ENCODE assay signal across 10 cellular contexts in the genomic region with DNA sequence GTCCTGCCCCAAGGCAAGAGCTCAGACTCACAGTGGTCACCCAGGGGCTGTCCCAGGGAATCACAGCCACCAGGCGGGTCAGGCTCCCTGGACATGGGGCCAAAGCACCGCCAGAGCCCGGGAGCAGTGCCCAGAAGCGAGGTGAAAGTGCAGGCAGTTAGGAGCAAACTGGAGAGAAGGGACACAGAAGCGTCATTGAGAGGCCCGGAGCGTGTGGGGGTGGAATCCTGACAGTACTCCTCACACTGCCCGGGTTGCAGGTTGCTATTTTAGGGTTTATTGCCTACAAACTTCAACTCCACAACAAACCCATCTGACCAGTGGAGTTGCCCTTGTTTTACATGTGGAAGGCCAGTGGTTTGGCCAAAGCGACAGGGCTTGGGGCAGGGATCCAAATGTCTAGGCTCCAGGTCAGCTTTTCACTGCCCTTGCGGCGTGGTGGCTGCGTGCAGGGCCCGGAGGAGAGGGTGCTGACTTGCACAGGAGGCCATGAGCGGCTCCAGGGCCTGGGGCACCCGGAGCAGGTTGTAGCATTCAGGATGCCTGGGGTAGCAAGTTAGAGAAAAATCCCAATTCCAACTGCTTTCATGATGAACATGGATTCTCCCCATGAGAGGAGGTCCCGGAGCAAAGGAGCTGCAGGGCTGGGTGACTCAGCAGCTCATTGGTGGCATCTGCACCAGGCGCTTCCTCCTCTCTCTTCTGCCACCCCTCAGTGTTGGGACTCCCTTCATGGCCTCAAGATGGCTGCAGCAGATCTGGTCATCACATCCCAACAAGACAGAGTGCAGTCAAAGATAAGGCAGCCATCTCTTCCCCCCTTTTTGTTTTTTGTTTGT.
A peak's percentile ranks its signal among the peaks of the same experiment; 100 is the strongest.
DNase-seq lines count a peak whose midpoint lies in the region; ATAC-seq, FAIRE-seq and TF ChIP-seq lines count a peak whose summit lies in the region.
"Had no signal": no experiment of that assay in that cellular context is flagged by ENCODE, and none has a peak within 500 bp of the region (broad histone marks: within the 10 kb centered on the region; RNA-seq: fewer than 3 reads in every experiment).

No MANE protein-coding gene starts in this region.

- H3K9ac ChIP-seq in HCT116 (ENCODE audit: low read length) (no peak overlapping the region), astrocyte (ENCODE audit: low read length) (peak overlapping the region; percentile 12)

- DNase-seq in HCT116 (ENCODE audit: low read depth, low spot score) (no peak), astrocyte (ENCODE audit: low read depth) (no peak), left lung (peak in 1 of 2 donors; percentile 79), stomach (peak; percentile 80), COR-L47 (lab: John Stamatoyannopoulos, UW) (no peak), NCI-H187 (lab: John Stamatoyannopoulos, UW) (no peak), NCI-H524 (lab: John Stamatoyannopoulos, UW) (no peak)
- DNase-seq in activated naive CD4-positive, alpha-beta T cell treated with Interleukin-2 at 50 U/mL for 16 hours: no peak
- DNase-seq: activated T-cell treated with anti-CD3 and anti-CD28 coated beads, Interleukin-2, amount 50 U/mL, for 24 hours; retina had no signal

- intact Hi-C loops in HCT116 (cut with micrococcal nuclease): loop anchor here (5.0 kb wide), 1 partner anchor 112 kb away; a partner anchor contains a TSS
- intact Hi-C loops in left lung (cut with DNase I): no loop called here
- intact Hi-C loops in stomach (cut with DNase I; ENCODE audit: low total_unique reads): no loop called here

- H3K27ac ChIP-seq in HCT116 (ENCODE audit: low read depth, low read length): no peak overlapping the region
- no peak overlapping the region for H3K27ac ChIP-seq in astrocyte (ENCODE audit: low read depth, low read length)
- peak overlapping the region in 1 of 2 donors; percentile 28 for H3K27ac ChIP-seq in left lung
- peak overlapping the region; percentile 47 to 84 (median 72) for H3K27ac ChIP-seq in stomach

- no peaks in the 10 kb centered on the region for H3K9me3 ChIP-seq in HCT116 (ENCODE audit: control insufficient read depth in 1 of 2, insufficient read depth in 1 of 2, low read depth in 1 of 2, low read length in 2 of 2)
- H3K9me3 ChIP-seq in astrocyte (ENCODE audit: insufficient read depth, low read depth, low read length): no peaks in the 10 kb centered on the region
- H3K9me3 ChIP-seq in left lung: no peaks in the 10 kb centered on the region
- no peaks in the 10 kb centered on the region for H3K9me3 ChIP-seq in stomach

- peaks cover 4% of the 10 kb centered on the region for H3K36me3 Mint-ChIP-seq in astrocyte (ENCODE audit: low read depth, unreplicated experiment)

- no peak for TF ChIP-seq RAD21 in HCT116 (IDR thresholded peaks at IDR 0.05; ENCODE audit: low read depth)

- WGBS in stomach, 5 donors: 26 to 56% (median 41%) methylated on average over 15 to 17 of the region's 17 CpGs

- POLR2A ChIA-PET in HCT116 (lab: Charles Lee): interaction anchor here (1.1 kb wide), 1 partner anchor 10 kb away, joined by 3 read pairs; no protein-coding TSS in a partner anchor

- no peak for TF ChIP-seq EP300 in stomach (IDR thresholded peaks at IDR 0.05)

- H3K9me3 Mint-ChIP-seq in astrocyte (ENCODE audit: unreplicated experiment): peaks cover 5% of the 10 kb centered on the region
- H3K9me3 Mint-ChIP-seq: activated T-cell treated with anti-CD3 and anti-CD28 coated beads, Interleukin-2, amount 50 U/mL, for 24 hours had no signal

- H4K20me1 ChIP-seq in HCT116 (ENCODE audit: insufficient read depth) (no peaks in the 10 kb centered on the region), astrocyte (ENCODE audit: insufficient read depth, low read length) (no peaks in the 10 kb centered on the region)

- H2AFZ ChIP-seq in HCT116 (ENCODE audit: low read depth, low read length, poor library complexity, severe bottlenecking): no peak overlapping the region
- peak overlapping the region; percentile 5 for H2AFZ ChIP-seq in astrocyte (ENCODE audit: low read depth, low read length)

- H3K4me3 ChIP-seq in HCT116 (replicated peaks in 1 of 2; ENCODE audit: low read depth in 1 of 2, low read length in 2 of 2) (no peak overlapping the region), astrocyte (ENCODE audit: insufficient read depth, low read depth, low read length) (no peak overlapping the region), left lung (no peak overlapping the region), stomach (no peak overlapping the region)

- BruUV-seq in HCT116 (replicated peaks; lab: Mats Ljungman, UMichigan): no TSS peak

- no peak for TF ChIP-seq CTCF in HCT116 (IDR thresholded peaks at IDR 0.05 in 2 of 3, conservative IDR thresholded peaks at IDR 0.05 in 1 of 3; ENCODE audit: borderline replicate concordance in 1 of 3, insufficient read depth in 1 of 3, low read depth in 2 of 3, low read length in 2 of 3)
- TF ChIP-seq CTCF in astrocyte (IDR thresholded peaks at IDR 0.05; ENCODE audit: insufficient read depth, low read depth, low read length): no peak
- no peak for TF ChIP-seq CTCF in left lung (IDR thresholded peaks at IDR 0.05)
- TF ChIP-seq CTCF in stomach (IDR thresholded peaks at IDR 0.05): no peak

- H3K4me1 ChIP-seq in HCT116 (ENCODE audit: control insufficient read depth in 1 of 2, insufficient read depth in 2 of 2, low read length in 2 of 2) (peaks cover 41 to 72% of the 10 kb centered on the region in 2 experiments), astrocyte (ENCODE audit: insufficient read depth, low read length) (peaks cover 61% of the 10 kb centered on the region), left lung (peaks cover 38 to 73% of the 10 kb centered on the region in 2 donors), stomach (peaks cover 46 to 91% (median 59%) of the 10 kb centered on the region in 4 donors)

- ATAC-seq in HCT116: no peak
- ATAC-seq in left lung: peak; percentile 36

- H3K27ac Mint-ChIP-seq in astrocyte (ENCODE audit: unreplicated experiment): peak overlapping the region; percentile 66
- H3K27ac Mint-ChIP-seq: activated T-cell treated with anti-CD3 and anti-CD28 coated beads, Interleukin-2, amount 50 U/mL, for 24 hours had no signal

- H3K79me2 ChIP-seq in HCT116 (ENCODE audit: insufficient read depth, low read length) (no peaks in the 10 kb centered on the region), astrocyte (ENCODE audit: insufficient read depth, low read length) (no peaks in the 10 kb centered on the region)

- CTCF ChIA-PET in HCT116 (lab: Charles Lee): no interaction called here

- no peak for FAIRE-seq in astrocyte (lab: Jason Lieb, UNC)

- peak overlapping the region; percentile 71; the same call in 1 of the 2 replicates for H3K4me2 ChIP-seq in HCT116 (ENCODE audit: low read length)
- H3K4me2 ChIP-seq in astrocyte (ENCODE audit: low read length): peak overlapping the region; percentile 37

- H3K27me3 ChIP-seq in HCT116 (ENCODE audit: insufficient read depth, low read length) (no peaks in the 10 kb centered on the region), astrocyte (ENCODE audit: insufficient read depth, low read length) (no peaks in the 10 kb centered on the region), left lung (no peaks in the 10 kb centered on the region), stomach (no peaks in the 10 kb centered on the region)

- peaks cover 45% of the 10 kb centered on the region for H3K4me1 Mint-ChIP-seq in astrocyte (ENCODE audit: low read depth, unreplicated experiment)

- no peaks in the 10 kb centered on the region for H3K27me3 Mint-ChIP-seq in astrocyte (ENCODE audit: low read depth, unreplicated experiment)
- H3K27me3 Mint-ChIP-seq: activated T-cell treated with anti-CD3 and anti-CD28 coated beads, Interleukin-2, amount 50 U/mL, for 24 hours had no signal

- no peaks in the 10 kb centered on the region for H3K36me3 ChIP-seq in HCT116 (ENCODE audit: control insufficient read depth in 1 of 2, insufficient read depth in 2 of 2, low read length in 2 of 2)
- H3K36me3 ChIP-seq in astrocyte (ENCODE audit: insufficient read depth, low read length): no peaks in the 10 kb centered on the region
- H3K36me3 ChIP-seq in left lung: no peaks in the 10 kb centered on the region
- no peaks in the 10 kb centered on the region for H3K36me3 ChIP-seq in stomach

- H3K4me3 Mint-ChIP-seq in astrocyte (ENCODE audit: unreplicated experiment): no peak overlapping the region
- H3K4me3 Mint-ChIP-seq: activated T-cell treated with anti-CD3 and anti-CD28 coated beads, Interleukin-2, amount 50 U/mL, for 24 hours had no signal

- no peak for TF ChIP-seq POLR2A in HCT116 (IDR thresholded peaks at IDR 0.05; ENCODE audit: borderline replicate concordance, extremely low read depth, insufficient read depth, insufficient read length)
- no peak for TF ChIP-seq POLR2A in stomach (IDR thresholded peaks at IDR 0.05)

- RAD21 ChIA-PET in HCT116 (lab: Charles Lee; ENCODE audit: low non-redundant PET in 1 of 2, low total read pairs in 2 of 2, uncharacterized antibody in 2 of 2, unreplicated experiment in 2 of 2): interaction anchor here in 1 of 2 experiments (0.6 kb wide), 1 partner anchor 25 kb away, joined by 3 read pairs; no protein-coding TSS in a partner anchor

- H3K9me2 ChIP-seq in HCT116 (ENCODE audit: insufficient read depth): no peaks in the 10 kb centered on the region

TF ChIP-seq in HCT116, 20 proteins besides CTCF, POLR2A, EP300 and RAD21:
- no peak for TF ChIP-seq EZH2phosphoT487 (IDR thresholded peaks at IDR 0.05; ENCODE audit: borderline replicate concordance)
- TF ChIP-seq POLR2AphosphoS5 (IDR thresholded peaks at IDR 0.05; ENCODE audit: low read depth, low read length): no peak
- TF ChIP-seq TCF7L2 (IDR thresholded peaks at IDR 0.05; ENCODE audit: borderline replicate concordance, extremely low read depth, insufficient read depth, insufficient read length): no peak
- TF ChIP-seq EGR1 (IDR thresholded peaks at IDR 0.05; ENCODE audit: low read depth): no peak
- TF ChIP-seq SP1 (IDR thresholded peaks at IDR 0.05; ENCODE audit: low read depth): no peak
- no peak for TF ChIP-seq SIN3A (IDR thresholded peaks at IDR 0.05; ENCODE audit: low read depth)
- TF ChIP-seq CEBPB (IDR thresholded peaks at IDR 0.05; ENCODE audit: low read depth): no peak

Comparison
In these comparisons a context has a peak if more than half of its experiments do, and no peak if none do; other contexts are left out.
1. H3K27ac ChIP-seq: peak in stomach (5 of 5); none in HCT116 (single experiment) and astrocyte (single experiment).